In genomic region chr10:12006671-12007070, GRCh38 we compare ENCODE assay signal across 24 cellular contexts.
"Had no signal": no experiment of that assay in that cellular context is flagged by ENCODE, and none has a peak within 500 bp of the region (broad histone marks: within the 10 kb centered on the region; RNA-seq: fewer than 3 reads in every experiment).

No MANE protein-coding gene starts in this region.

- H3K4me1 Mint-ChIP-seq: nephron progenitor cell had no signal

- H3K27me3 Mint-ChIP-seq: activated CD8-positive, alpha-beta T cell treated with anti-CD3 and anti-CD28 coated beads for 36 hours; activated naive CD4-positive, alpha-beta T cell treated with anti-CD3 and anti-CD28 coated beads, Interleukin-2, amount 50 U/mL, for 24 hours; activated naive CD8-positive, alpha-beta T cell treated with anti-CD3 and anti-CD28 coated beads, Interleukin-2, amount 50 U/mL, for 24 hours; progenitor cell of endocrine pancreas; stimulated activated naive CD8-positive, alpha-beta T cell treated with anti-CD3 and anti-CD28 coated beads, Interleukin-15, Interleukin-2, amounts not matched to agents 100 ng/mL and 50 ng/mL, for 24 hours; type B pancreatic cell had no signal

- H3K9me3 Mint-ChIP-seq: activated naive CD4-positive, alpha-beta T cell treated with anti-CD3 and anti-CD28 coated beads, Interleukin-2, amount 50 U/mL, for 24 hours had no signal

- H3K27ac Mint-ChIP-seq: activated CD8-positive, alpha-beta T cell treated with anti-CD3 and anti-CD28 coated beads for 36 hours; activated naive CD4-positive, alpha-beta T cell treated with anti-CD3 and anti-CD28 coated beads, Interleukin-2, amount 50 U/mL, for 24 hours; activated naive CD8-positive, alpha-beta T cell treated with anti-CD3 and anti-CD28 coated beads, Interleukin-2, amount 50 U/mL, for 24 hours; activated T-helper 2 cell treated with anti-CD3 and anti-CD28 coated beads, Interferon-gamma antibody, Interleukin-2, Interleukin-4, amounts not matched to agents 10 μg/mL and 5 μg/mL and 100 μg/mL, durations not matched to agents 14 hours and 24 hours and 36 hours; nephron progenitor cell; progenitor cell of endocrine pancreas; stimulated activated naive CD8-positive, alpha-beta T cell treated with anti-CD3 and anti-CD28 coated beads, Interleukin-15, Interleukin-2, amounts not matched to agents 100 ng/mL and 50 ng/mL, for 24 hours; type B pancreatic cell had no signal

- H3K36me3 ChIP-seq: ovary, uterus had no signal

- DNase-seq: activated CD4-positive, alpha-beta T cell treated with anti-CD3 and anti-CD28 coated beads, Interleukin-2, amount 50 U/mL, for 1 hour; activated CD8-positive, alpha-beta T cell treated with anti-CD3 and anti-CD28 coated beads for 36 hours; activated naive CD8-positive, alpha-beta T cell treated with anti-CD3 and anti-CD28 coated beads, Interleukin-2, amount 50 U/mL, for 24 hours; activated T-cell treated with anti-CD3 and anti-CD28 coated beads, Interleukin-2, amount 50 U/mL, for 48 hours; dermis blood vessel endothelial cell; effector CD4-positive, alpha-beta T cell; esophagus squamous epithelium; foreskin melanocyte; heart right ventricle; left ventricle myocardium inferior; nephron progenitor cell; ovary; right lobe of liver; stimulated activated CD4-positive, alpha-beta T cell treated with anti-CD3 and anti-CD28 coated beads, Interleukin-2, amount 100 ng/mL, for 48 hours; T-helper 2 cell; uterus had no signal

- H3K4me3 Mint-ChIP-seq: activated CD8-positive, alpha-beta T cell treated with anti-CD3 and anti-CD28 coated beads for 36 hours; activated naive CD4-positive, alpha-beta T cell treated with anti-CD3 and anti-CD28 coated beads, Interleukin-2, amount 50 U/mL, for 24 hours; activated naive CD8-positive, alpha-beta T cell treated with anti-CD3 and anti-CD28 coated beads, Interleukin-2, amount 50 U/mL, for 24 hours; nephron progenitor cell; stimulated activated naive CD8-positive, alpha-beta T cell treated with anti-CD3 and anti-CD28 coated beads, Interleukin-15, Interleukin-2, amounts not matched to agents 100 ng/mL and 50 ng/mL, for 24 hours; type B pancreatic cell had no signal

- H3K27me3 ChIP-seq: esophagus squamous epithelium, heart right ventricle, neutrophil, ovary, right lobe of liver, uterus had no signal

- H3K4me1 ChIP-seq: esophagus squamous epithelium, heart right ventricle, left ventricle myocardium inferior, right lobe of liver, uterus had no signal

- H3K4me3 ChIP-seq: esophagus squamous epithelium, heart right ventricle, left ventricle myocardium inferior, lung, ovary, right lobe of liver, thoracic aorta, uterus had no signal

- H3K9me3 ChIP-seq: neutrophil, ovary, right lobe of liver, thoracic aorta had no signal

- ATAC-seq: activated CD8-positive, alpha-beta T cell treated with anti-CD3 and anti-CD28 coated beads for 36 hours; activated naive CD8-positive, alpha-beta T cell treated with anti-CD3 and anti-CD28 coated beads, Interleukin-2, amount 50 U/mL, for 24 hours; heart right ventricle; right lobe of liver had no signal
